In genomic region chr4:107622006-107622405, GRCh38 we compare ENCODE assay signal across 27 cellular contexts.
"Had no signal": no experiment of that assay in that cellular context is flagged by ENCODE, and none has a peak within 500 bp of the region (broad histone marks: within the 10 kb centered on the region; RNA-seq: fewer than 3 reads in every experiment).

No MANE protein-coding gene starts in this region.

- H3K36me3 ChIP-seq: suprapubic skin, thoracic aorta, thyroid gland, transverse colon, upper lobe of left lung, upper lobe of right lung, uterus had no signal

- H3K27ac ChIP-seq: stomach, suprapubic skin, testis, thoracic aorta, thyroid gland, tibial artery, tibial nerve, transverse colon, upper lobe of left lung, upper lobe of right lung, uterus, vagina had no signal

- H3K4me3 ChIP-seq: stomach, suprapubic skin, testis, thoracic aorta, thyroid gland, tibial artery, tibial nerve, transverse colon, upper lobe of left lung, upper lobe of right lung, uterus, vagina had no signal

- DNase-seq: stimulated activated CD4-positive, alpha-beta T cell treated with anti-CD3 and anti-CD28 coated beads, Interleukin-2, amount 100 ng/mL, for 48 hours; stimulated activated CD4-positive, alpha-beta T cell treated with anti-CD3 and anti-CD28 coated beads, Interleukin-4, amount 100 ng/mL, for 1 hour; stimulated activated CD4-positive, alpha-beta T cell treated with anti-CD3 and anti-CD28 coated beads, Interleukin-4, amount 100 ng/mL, for 24 hours; stimulated activated CD4-positive, alpha-beta T cell treated with anti-CD3 and anti-CD28 coated beads, Interleukin-4, amount 100 ng/mL, for 4 hours; stimulated activated CD8-positive, alpha-beta memory T cell treated with anti-CD3 and anti-CD28 coated beads, Interleukin-4, amount 100 ng/mL, for 48 hours; stimulated activated naive B cell treated with anti-CD40 and anti-IgM and Interleukin-4, amounts not matched to agents 10 μg/mL and 1 μg/mL and 100 μg/mL, for 72 hours; stimulated activated naive CD4-positive, alpha-beta T cell; stimulated activated naive CD4-positive, alpha-beta T cell treated with Interleukin-2 at 50 U/mL for 16 hours; stimulated activated naive CD8-positive, alpha-beta T cell treated with anti-CD3 and anti-CD28 coated beads, Interleukin-15, amount 100 ng/mL, for 72 hours; stimulated activated naive CD8-positive, alpha-beta T cell treated with anti-CD3 and anti-CD28 coated beads, Interleukin-15, Interleukin-2, amounts not matched to agents 100 U/mL and 50 U/mL, for 24 hours; stomach; substantia nigra; testis; thyroid gland; tibial artery; transverse colon; trophoblast cell; upper lobe of right lung; uterus had no signal

- H3K27me3 ChIP-seq: stomach, suprapubic skin, testis, thyroid gland, tibial artery, tibial nerve, transverse colon, upper lobe of left lung, upper lobe of right lung, uterus, vagina had no signal

- ATAC-seq: stimulated activated effector memory CD8-positive, alpha-beta T cell treated with anti-CD3 and anti-CD28 coated beads, Interleukin-12 subunit alpha, Interleukin-12 subunit beta, amount 100 ng/mL, for 72 hours; stimulated activated memory B cell treated with anti-CD40 and anti-IgM and Interleukin-4, amounts not matched to agents 10 μg/mL and 1 μg/mL and 100 μg/mL, for 72 hours; stimulated activated naive B cell treated with anti-CD40 and anti-IgM and Interleukin-4, amounts not matched to agents 10 μg/mL and 1 μg/mL and 100 μg/mL, for 72 hours; stimulated activated naive CD8-positive, alpha-beta T cell treated with anti-CD3 and anti-CD28 coated beads, Interleukin-15, amount 100 ng/mL, for 72 hours; stimulated activated naive CD8-positive, alpha-beta T cell treated with anti-CD3 and anti-CD28 coated beads, Interleukin-15, Interleukin-2, amounts not matched to agents 100 U/mL and 50 U/mL, for 24 hours; upper lobe of right lung had no signal

- H3K9me3 ChIP-seq: suprapubic skin, testis, thoracic aorta, thyroid gland, tibial artery, upper lobe of left lung, upper lobe of right lung, uterus, vagina had no signal

- FAIRE-seq: urothelium cell line had no signal

- H3K4me1 ChIP-seq: testis, upper lobe of left lung, uterus had no signal
